In genomic region chr6:32627831-32628230, GRCh38 we compare ENCODE assay signal across 1 cellular context.
TF ChIP-seq lines count a peak whose summit lies in the region.

No MANE protein-coding gene starts in this region.

TF ChIP-seq in H1, 55 proteins besides CTCF, POLR2A, EP300 and RAD21 (continued from another document):
- TF ChIP-seq SP4 (IDR thresholded peaks at IDR 0.05; ENCODE audit: low read length): no peak
- TF ChIP-seq FOSL1 (IDR thresholded peaks at IDR 0.05; ENCODE audit: insufficient read depth, low read depth, low read length): no peak
- no peak for TF ChIP-seq RXRA (IDR thresholded peaks at IDR 0.05; ENCODE audit: insufficient read depth, low read depth, low read length)
- no peak for TF ChIP-seq EZH2 (IDR thresholded peaks at IDR 0.05; ENCODE audit: low read depth, low read length, severe bottlenecking)
- TF ChIP-seq EGR1 (IDR thresholded peaks at IDR 0.05; ENCODE audit: borderline replicate concordance, low read depth, low read length): no peak
- peak; percentile 91 for TF ChIP-seq RFX5 (IDR thresholded peaks at IDR 0.05; ENCODE audit: borderline replicate concordance, low read depth, low read length)
- no peak for TF ChIP-seq SUZ12 (IDR thresholded peaks at IDR 0.05; ENCODE audit: low read length)
- TF ChIP-seq KDM5A (IDR thresholded peaks at IDR 0.05; ENCODE audit: low read length): no peak
- TF ChIP-seq NRF1 (IDR thresholded peaks at IDR 0.05; ENCODE audit: low read depth, low read length): no peak
- no peak for TF ChIP-seq GTF2F1 (IDR thresholded peaks at IDR 0.05; ENCODE audit: borderline replicate concordance, low read depth, low read length)
- peak; percentile 42; the same call in 1 of the 2 replicates for TF ChIP-seq CREB1 (IDR thresholded peaks at IDR 0.05)
